ENCODE assay signal across 8 cellular contexts in genomic region chr1:42747125-42747524, GRCh38. TPM values are rescaled to one million over a fixed set of nuclear protein-coding genes. Genes with fewer than 3 reads are reported as not detected.
DNase-seq lines count a peak whose midpoint lies in the region; ATAC-seq and TF ChIP-seq lines count a peak whose summit lies in the region.

No MANE protein-coding gene starts in this region.

- H3K4me1 Mint-ChIP-seq in CD14-positive monocyte (peaks cover 28% of the 10 kb centered on the region), WTC11 (peaks cover 14% of the 10 kb centered on the region), mesothelial cell of epicardium (peaks cover 15% of the 10 kb centered on the region)

- TF ChIP-seq CTCF in CD14-positive monocyte (IDR thresholded peaks at IDR 0.05): peak; percentile 61
- peak; percentile 41 for TF ChIP-seq CTCF in HL-60 (IDR thresholded peaks at IDR 0.05; ENCODE audit: insufficient read depth, low read length)
- TF ChIP-seq CTCF in WTC11 (IDR thresholded peaks at IDR 0.05): no peak
- TF ChIP-seq CTCF in dorsolateral prefrontal cortex (IDR thresholded peaks at IDR 0.05 in 54 of 56, conservative IDR thresholded peaks at IDR 0.05 in 2 of 56; ENCODE audit: low read depth in 1 of 56, partially characterized antibody in 56 of 56): peak in 55 of 56 donors; percentile 20 to 76 (median 61)
- TF ChIP-seq CTCF in mesothelial cell of epicardium (IDR thresholded peaks at IDR 0.05; ENCODE audit: unreplicated experiment): peak; percentile 44
- peak; percentile 57 to 72 (median 62) for TF ChIP-seq CTCF in transverse colon (IDR thresholded peaks at IDR 0.05)

- CTCF ChIA-PET in WTC11 (lab: Charles Lee): interaction anchor here (0.5 to 1.4 kb wide), 12 partner anchors 10 to 573 kb away, joined by 3 to 15 read pairs (median 6); partner anchors contain the start of genes C1orf50 and P3H1

- H3K9me3 Mint-ChIP-seq in CD14-positive monocyte (peaks cover 0 to 6% (median 2%) of the 10 kb centered on the region in 7 donors), WTC11 (peaks cover 13% of the 10 kb centered on the region), mesothelial cell of epicardium (peaks cover 12% of the 10 kb centered on the region)

- POLR2A ChIA-PET in WTC11 (lab: Charles Lee): no interaction called here

- peaks cover 0 to 6% (median 2%) of the 10 kb centered on the region in 3 donors for H3K27me3 Mint-ChIP-seq in CD14-positive monocyte (ENCODE audit: low read depth in 3 of 3)
- H3K27me3 Mint-ChIP-seq in WTC11 (ENCODE audit: low read depth): no peaks in the 10 kb centered on the region
- no peaks in the 10 kb centered on the region for H3K27me3 Mint-ChIP-seq in mesothelial cell of epicardium (ENCODE audit: low read depth)

- H3K4me3 Mint-ChIP-seq in CD14-positive monocyte (no peak overlapping the region), WTC11 (no peak overlapping the region), mesothelial cell of epicardium (no peak overlapping the region)

- ATAC-seq in WTC11: peak; percentile 88

- H3K4me3 ChIP-seq in HL-60 (replicated peaks; ENCODE audit: insufficient read depth, low read length) (no peak overlapping the region), dorsolateral prefrontal cortex (no peak overlapping the region), transverse colon (no peak overlapping the region)

- DNase-seq in CD14-positive monocyte (ENCODE audit: low spot score) (no peak), HL-60 (ENCODE audit: low read depth in 1 of 2, low spot score in 1 of 2) (peak in 1 of 2 experiments; percentile 18), WTC11 (ENCODE audit: low spot score) (peak; percentile 72), dorsolateral prefrontal cortex (peak in 7 of 10 donors; percentile 32 to 68 (median 52)), mesothelial cell of epicardium (ENCODE audit: low spot score in 2 of 2, unreplicated experiment in 2 of 2) (peak in 1 of 2 experiments; percentile 64), transverse colon (peak; percentile 54), putamen (ENCODE audit: low spot score) (no peak), NCI-H2107 treated with DMSO at 0.1 percent for 48 hours (lab: John Stamatoyannopoulos, UW; ENCODE audit: unreplicated experiment) (no peak)

- 41% methylated on average over 14 of the region's 14 CpGs; no CpG with 5 or more reads in 1 of the 2 donors for WGBS in transverse colon (ENCODE audit: low coverage in 1 of 2), 2 donors

- H3K36me3 Mint-ChIP-seq in CD14-positive monocyte (peaks cover 39 to 59% of the 10 kb centered on the region in 2 donors), WTC11 (peaks cover 38% of the 10 kb centered on the region), mesothelial cell of epicardium (peaks cover 44% of the 10 kb centered on the region)

- TF ChIP-seq EP300 in transverse colon (IDR thresholded peaks at IDR 0.05; ENCODE audit: low read depth): no peak

- no peak for TF ChIP-seq POLR2A in transverse colon (IDR thresholded peaks at IDR 0.05)

- intact Hi-C loops in CD14-positive monocyte (cut with micrococcal nuclease) (loop anchor here in 1 of 2 donors (10.0 kb wide), 1 partner anchor 402 kb away; no protein-coding TSS in a partner anchor), dorsolateral prefrontal cortex (cut with DNase I) (loop anchor here (2.0 to 10.0 kb wide), 5 partner anchors 65 to 600 kb away; partner anchors contain the start of gene YBX1 (in 1 of the 2)), transverse colon (cut with DNase I; ENCODE audit: low total_unique reads) (loop anchor here (10.0 kb wide), 1 partner anchor 52 kb away; no protein-coding TSS in a partner anchor)

- in situ Hi-C loops in transverse colon (cut with MboI; ENCODE audit: low pct_ligation_motif_present in 1 of 4, low pct_unique_long_range_greater_than_20kb in 1 of 4, low sequenced_read_pairs in 3 of 4): loop anchor here in 3 of 4 donors (5.0 to 25.0 kb wide), 5 partner anchors 160 to 610 kb away; partner anchors contain the start of gene FOXJ3 (in 1 of the 3)

- H3K9me3 ChIP-seq in transverse colon: no peaks in the 10 kb centered on the region

- H3K27ac ChIP-seq in HL-60 (replicated peaks) (no peak overlapping the region), dorsolateral prefrontal cortex (no peak overlapping the region), transverse colon (no peak overlapping the region)

- no peaks in the 10 kb centered on the region for H3K4me1 ChIP-seq in transverse colon

- H3K27me3 ChIP-seq in HL-60 (ENCODE audit: insufficient read depth, poor library complexity, severe bottlenecking) (no peaks in the 10 kb centered on the region), dorsolateral prefrontal cortex (no peaks in the 10 kb centered on the region), transverse colon (no peaks in the 10 kb centered on the region)

- H3K27ac Mint-ChIP-seq in CD14-positive monocyte: peak overlapping the region in 2 of 7 donors; percentile 19 to 41
- H3K27ac Mint-ChIP-seq in WTC11: no peak overlapping the region
- H3K27ac Mint-ChIP-seq in mesothelial cell of epicardium: no peak overlapping the region

- peaks cover 0 to 7% (median 0%) of the 10 kb centered on the region in 4 donors for H3K36me3 ChIP-seq in transverse colon

TF ChIP-seq in WTC11, 78 proteins besides CTCF, POLR2A, EP300 and RAD21 (continues in another document):
- TF ChIP-seq ZNF317 (CRISPR knock-in tag; IDR thresholded peaks at IDR 0.05; ENCODE audit: borderline replicate concordance, low read depth): no peak
- no peak for TF ChIP-seq ZNF263 (CRISPR knock-in tag; IDR thresholded peaks at IDR 0.05; ENCODE audit: low read depth)
- no peak for TF ChIP-seq ZNF532 (CRISPR knock-in tag; IDR thresholded peaks at IDR 0.05; ENCODE audit: borderline replicate concordance)
- no peak for TF ChIP-seq ZBTB43 (CRISPR knock-in tag; IDR thresholded peaks at IDR 0.05)

RNA-seq across cellular contexts. Expression of gene CLDN19, which starts 7.1 kb away (rescaled TPM):
- not detected for polyA plus RNA-seq in CD14-positive monocyte
- total RNA-seq in WTC11 (2021) (8.1 to 15.9 TPM (median 14.7 TPM) in 3 replicates), dorsolateral prefrontal cortex (under 1 TPM in 2 of 120 experiments, not detected in 118; 0.23 to 0.35 TPM), mesothelial cell of epicardium (1.6 to 1.7 TPM (median 1.6 TPM) in 3 replicates), transverse colon (under 1 TPM in 1 of 4 donors, not detected in 3; 0.27 TPM)

RNA-seq across cellular contexts. Expression of gene P3H1, which starts 19.7 kb away (rescaled TPM):
- polyA plus RNA-seq in CD14-positive monocyte: 10 to 100 TPM; 16.8 to 16.9 TPM
- total RNA-seq in WTC11 (2021) (78.1 to 95.1 TPM (median 80.3 TPM) in 3 replicates), dorsolateral prefrontal cortex (10 to 100 TPM; 13.8 to 34.7 (median 21.9) TPM), mesothelial cell of epicardium (104 to 123 TPM (median 105 TPM) in 3 replicates), transverse colon (10 to 100 TPM in 3 of 4 donors, 1 to 10 TPM in 1; 8.7 to 37.2 (median 10.2) TPM)

RNA-seq across cellular contexts. Expression of gene C1orf50, which starts 19.9 kb away (rescaled TPM):
- polyA plus RNA-seq in CD14-positive monocyte: 1 to 10 TPM; 3.7 to 9.2 TPM
- total RNA-seq in WTC11 (2021) (5.1 to 6.3 TPM (median 5.3 TPM) in 3 replicates), dorsolateral prefrontal cortex (10 to 100 TPM in 68 of 120 experiments, 1 to 10 TPM in 52; 5.1 to 19.5 (median 10.6) TPM), mesothelial cell of epicardium (6.5 to 10.4 TPM (median 7.4 TPM) in 3 replicates), transverse colon (10 to 100 TPM in 1 of 4 donors, 1 to 10 TPM in 3; 4.0 to 81.2 (median 8.1) TPM)

RNA-seq across cellular contexts. Expression of gene TMEM269, which starts 37.7 kb away (rescaled TPM):
- not detected for polyA plus RNA-seq in CD14-positive monocyte
- total RNA-seq in WTC11 (2021) (0.57 to 0.85 TPM (median 0.73 TPM) in 3 replicates), dorsolateral prefrontal cortex (1 to 10 TPM in 21 of 120 experiments, under 1 TPM in 80, not detected in 19; 0.14 to 2.3 (median 0.55) TPM), mesothelial cell of epicardium (0.54 to 0.98 TPM (median 0.91 TPM) in 3 replicates), transverse colon (under 1 TPM in 1 of 4 donors, not detected in 3; 0.37 TPM)

Comparison
In these comparisons a context has a peak if more than half of its experiments do, and no peak if none do; other contexts are left out.
1. DNase-seq: peak in WTC11 (single experiment), dorsolateral prefrontal cortex (7 of 10) and transverse colon (single experiment); none in CD14-positive monocyte (single experiment), putamen (single experiment) and NCI-H2107 treated with DMSO at 0.1 percent for 48 hours (single experiment).